13 cellular contexts compared by ENCODE assay signal in the genomic region with DNA sequence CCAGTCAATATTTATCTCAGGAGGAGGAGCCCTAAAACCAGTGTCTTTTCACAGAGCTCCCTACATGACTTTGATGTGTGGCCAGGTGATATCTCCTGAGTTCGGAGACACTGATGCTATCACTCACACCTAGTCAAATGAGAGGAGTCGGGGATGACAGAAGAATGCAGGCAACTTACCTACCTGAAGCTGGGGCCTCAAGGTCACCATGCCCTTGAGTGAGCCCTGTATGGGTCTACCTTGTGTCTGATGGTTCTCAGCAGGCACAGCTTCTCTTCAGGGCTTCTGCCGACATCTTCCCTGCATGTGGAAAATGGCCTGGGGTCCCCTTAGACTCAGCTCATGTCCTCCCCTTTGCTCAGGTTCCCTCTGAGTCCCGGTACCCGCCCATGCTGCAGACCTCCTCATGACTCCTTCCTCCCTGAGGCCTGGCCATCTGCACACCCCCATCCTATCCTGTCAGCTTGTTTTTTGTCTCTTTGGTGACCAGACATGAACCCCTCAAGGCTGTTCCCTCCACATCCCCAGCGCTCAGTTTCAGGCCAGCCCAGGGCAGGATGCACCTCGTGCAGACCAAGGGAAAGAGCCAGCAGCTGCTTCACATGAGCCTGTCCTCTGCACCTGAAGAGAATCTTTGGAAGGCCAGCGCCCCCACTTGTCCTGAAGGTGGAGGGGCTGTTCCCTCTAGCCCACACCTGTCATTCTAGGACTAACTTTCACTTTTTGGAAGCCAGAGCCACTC.
"Had no signal": no experiment of that assay in that cellular context is flagged by ENCODE, and none has a peak within 500 bp of the region (broad histone marks: within the 10 kb centered on the region; RNA-seq: fewer than 3 reads in every experiment).

No MANE protein-coding gene starts in this region.

- H3K4me1 ChIP-seq: left lung, psoas muscle, stomach, testis had no signal

- ATAC-seq: left lung, psoas muscle, sciatic nerve had no signal

- H3K9ac ChIP-seq: neural progenitor cell had no signal

- H3K27ac ChIP-seq: cardiac muscle cell, dorsolateral prefrontal cortex, left lung, neural progenitor cell, psoas muscle, stomach, testis, upper lobe of left lung had no signal

- H3K4me3 Mint-ChIP-seq: naive B cell, neural progenitor cell had no signal

- H3K36me3 Mint-ChIP-seq: neural progenitor cell had no signal

- H3K36me3 ChIP-seq: cardiac muscle cell, left lung, neural progenitor cell, stomach, upper lobe of left lung had no signal

- H3K4me3 ChIP-seq: cardiac muscle cell, dorsolateral prefrontal cortex, left lung, neural progenitor cell, psoas muscle, stomach, testis, upper lobe of left lung had no signal

- DNase-seq: activated CD4-positive, alpha-beta T cell treated with anti-CD3 and anti-CD28 coated beads, Interleukin-2, amount 50 U/mL, for 4 hours; activated gamma-delta T cell treated with Interleukin-2 at 50 U/mL for 16 hours; dorsolateral prefrontal cortex; erythroblast; left lung; naive B cell; psoas muscle; stomach; testis; upper lobe of left lung had no signal

- H3K9me3 ChIP-seq: psoas muscle, testis had no signal

- H3K27ac Mint-ChIP-seq: naive B cell had no signal

- H3K27me3 ChIP-seq: cardiac muscle cell, dorsolateral prefrontal cortex, left lung, neural progenitor cell, testis, upper lobe of left lung had no signal
